ENCODE assay signal across 1 cellular context in genomic region chr19:17926044-17926443, GRCh38.
TF ChIP-seq lines count a peak whose summit lies in the region.

No MANE protein-coding gene starts in this region.

TF ChIP-seq in K562, 482 proteins besides CTCF, POLR2A, EP300 and RAD21:
- TF ChIP-seq BCOR (IDR thresholded peaks at IDR 0.05) (0 out of 2 replicates have a peak, but pooled peaks have one; percentile 21), ZZZ3 (IDR thresholded peaks at IDR 0.05) (no peak), KDM1A (IDR thresholded peaks at IDR 0.05) (peak; percentile 17 to 35; a peak in 2 of 4 replicates)
